In the genomic region with DNA sequence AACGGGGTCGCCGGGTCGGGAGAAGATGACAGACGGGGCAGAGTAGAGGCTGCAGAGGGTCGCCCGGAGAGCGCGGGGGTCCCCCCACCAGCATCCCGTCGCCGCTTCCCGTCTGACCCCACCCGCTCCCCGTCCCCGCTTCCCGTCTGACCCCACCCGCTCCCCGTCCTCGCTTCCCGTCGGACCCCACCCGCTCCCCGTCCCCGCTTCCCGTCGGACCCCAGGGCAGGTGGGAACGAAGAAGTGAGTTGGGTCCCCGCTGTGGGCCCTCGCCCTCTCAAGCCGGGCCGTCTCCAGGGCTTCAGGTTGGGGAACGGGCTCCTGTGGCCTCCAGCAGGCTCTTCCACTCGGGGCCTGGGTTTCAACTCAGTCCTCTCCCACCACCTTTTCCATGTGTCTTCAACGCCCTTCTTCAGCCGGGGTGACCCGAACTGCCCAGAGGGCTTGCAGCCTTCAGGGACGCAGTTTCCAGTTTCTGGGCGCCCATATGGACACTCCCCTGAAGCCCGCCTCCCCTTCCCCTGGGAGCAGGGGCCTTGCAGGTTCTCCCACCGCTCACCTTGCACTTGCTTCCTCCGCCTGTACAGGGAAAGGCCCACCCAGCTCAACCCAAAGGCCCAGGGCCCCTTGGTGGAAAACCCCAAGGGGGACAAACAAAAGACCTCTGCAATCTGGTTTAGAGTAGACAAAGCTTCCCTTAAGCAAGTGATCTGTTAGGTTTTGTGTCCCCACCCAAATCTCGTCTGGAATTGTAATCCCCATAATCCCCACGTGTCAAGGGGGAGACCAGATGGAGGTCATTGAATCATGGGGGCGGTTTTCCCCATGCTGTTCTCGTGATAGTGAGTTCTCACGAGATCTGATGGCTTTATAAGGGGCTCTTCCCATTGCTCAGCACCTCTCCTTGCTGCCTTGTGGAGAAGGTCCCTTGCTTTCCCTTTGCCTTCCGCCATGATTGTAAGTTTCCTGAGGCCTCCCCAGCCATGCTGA, we compare ENCODE assay signal across 11 cellular contexts.
DNase-seq lines count a peak whose midpoint lies in the region; ATAC-seq, FAIRE-seq and TF ChIP-seq lines count a peak whose summit lies in the region.
"Had no signal": no experiment of that assay in that cellular context is flagged by ENCODE, and none has a peak within 500 bp of the region (broad histone marks: within the 10 kb centered on the region; RNA-seq: fewer than 3 reads in every experiment).

No MANE protein-coding gene starts in this region.

- H3K4me1 Mint-ChIP-seq in MCF 10A (ENCODE audit: insufficient read depth, unreplicated experiment) (peaks cover 11% of the 10 kb centered on the region), astrocyte (ENCODE audit: low read depth, unreplicated experiment) (peaks cover 2% of the 10 kb centered on the region), type B pancreatic cell (ENCODE audit: unreplicated experiment) (peaks cover 23% of the 10 kb centered on the region)

- POLR2A ChIA-PET in MCF 10A (lab: Yijun Ruan, JAX): no interaction called here

- intact Hi-C loops in breast epithelium (cut with DNase I; ENCODE audit: low total_unique reads) (no loop called here), MCF 10A (cut with micrococcal nuclease) (loop anchor here (5.0 kb wide), 1 partner anchor 47 kb away; no protein-coding TSS in a partner anchor), mucosa of descending colon (cut with DNase I, micrococcal nuclease) (loop anchor here (10.0 kb wide), 2 partner anchors 85 to 95 kb away; no protein-coding TSS in a partner anchor)

- H3K4me3 ChIP-seq in breast epithelium (peak overlapping the region in 2 of 3 donors; percentile 46 to 70), astrocyte (ENCODE audit: insufficient read depth, low read depth, low read length) (no peak overlapping the region), mesendoderm (ENCODE audit: low read length) (peak overlapping the region; percentile 30), mucosa of descending colon (no peak overlapping the region)
- H3K4me3 ChIP-seq: BLaER1 treated with 17β-estradiol and CSF1 and Interleukin-3, amounts not matched to agents 10 nM and 100 nM had no signal

- TF ChIP-seq CTCF in breast epithelium (IDR thresholded peaks at IDR 0.05): no peak
- TF ChIP-seq CTCF in MCF 10A (IDR thresholded peaks at IDR 0.05; ENCODE audit: unreplicated experiment): no peak
- no peak for TF ChIP-seq CTCF in astrocyte (IDR thresholded peaks at IDR 0.05; ENCODE audit: insufficient read depth, low read depth, low read length)
- TF ChIP-seq CTCF in type B pancreatic cell (conservative IDR thresholded peaks at IDR 0.05): no peak
- TF ChIP-seq CTCF in mucosa of descending colon (IDR thresholded peaks at IDR 0.05): no peak

- H3K4me3 Mint-ChIP-seq in MCF 10A (ENCODE audit: unreplicated experiment) (no peak overlapping the region), astrocyte (ENCODE audit: unreplicated experiment) (peak overlapping the region; percentile 50), type B pancreatic cell (peak overlapping the region; percentile 73)

- no peak overlapping the region for H3K18ac ChIP-seq in mesendoderm (ENCODE audit: low read length)

- no peak for TF ChIP-seq POLR2A in breast epithelium (IDR thresholded peaks at IDR 0.05)

- H2BK120ac ChIP-seq in mesendoderm (ENCODE audit: low read depth, low read length): no peak overlapping the region

- no peak overlapping the region for H4K8ac ChIP-seq in mesendoderm (ENCODE audit: low read depth, low read length)

- no CpG with 5 or more reads among the region's 48 CpGs for WGBS in mesendoderm (ENCODE audit: extremely low coverage, insufficient coverage, low lambda C conversion rate)

- H3K9ac ChIP-seq in astrocyte (ENCODE audit: low read length) (no peak overlapping the region), mesendoderm (ENCODE audit: low read length) (no peak overlapping the region)
- H3K9ac ChIP-seq: BLaER1 treated with 17β-estradiol and CSF1 and Interleukin-3, amounts not matched to agents 10 nM and 100 nM had no signal

- H3K27me3 ChIP-seq in breast epithelium: no peaks in the 10 kb centered on the region
- H3K27me3 ChIP-seq in astrocyte (ENCODE audit: insufficient read depth, low read length): peaks cover 45% of the 10 kb centered on the region
- no peaks in the 10 kb centered on the region for H3K27me3 ChIP-seq in mesendoderm (ENCODE audit: insufficient read depth, low read length, poor library complexity)

- DNase-seq in breast epithelium (ENCODE audit: low spot score in 2 of 2) (no peak), MCF 10A (ENCODE audit: unreplicated experiment) (no peak), astrocyte (ENCODE audit: low read depth) (no peak), mesendoderm (no peak), type B pancreatic cell (ENCODE audit: extremely low spot score, unreplicated experiment) (no peak), mucosa of descending colon (no peak), DMS53 treated with DMSO at 0.1 percent for 48 hours (lab: John Stamatoyannopoulos, UW; ENCODE audit: unreplicated experiment) (no peak), SW480 (ENCODE audit: low spot score) (no peak)
- DNase-seq: NCI-H2227 treated with DMSO at 0.1 percent for 48 hours had no signal

- no peak overlapping the region for H3K23ac ChIP-seq in mesendoderm (ENCODE audit: low read length)

- H3K79me1 ChIP-seq in mesendoderm (ENCODE audit: low read length): no peaks in the 10 kb centered on the region

- H3K4me1 ChIP-seq in breast epithelium (no peaks in the 10 kb centered on the region), astrocyte (ENCODE audit: insufficient read depth, low read length) (no peaks in the 10 kb centered on the region), mesendoderm (ENCODE audit: control insufficient read depth, low read depth, low read length) (peaks cover 4% of the 10 kb centered on the region), mucosa of descending colon (ENCODE audit: low read depth) (peaks cover 23% of the 10 kb centered on the region)

- no peaks in the 10 kb centered on the region for H4K20me1 ChIP-seq in astrocyte (ENCODE audit: insufficient read depth, low read length)
- H4K20me1 ChIP-seq: BLaER1 treated with 17β-estradiol and CSF1 and Interleukin-3, amounts not matched to agents 10 nM and 100 nM had no signal

- H3K4me2 ChIP-seq in astrocyte (ENCODE audit: low read length) (no peak overlapping the region), mesendoderm (ENCODE audit: low read length) (peak overlapping the region; percentile 59)

- no peak overlapping the region for H2BK5ac ChIP-seq in mesendoderm (ENCODE audit: low read length)

- BruUV-seq in MCF 10A (replicated peaks; lab: Mats Ljungman, UMichigan): no TSS peak

- no peaks in the 10 kb centered on the region for H3K27me3 Mint-ChIP-seq in MCF 10A (ENCODE audit: insufficient read depth, unreplicated experiment)
- H3K27me3 Mint-ChIP-seq in astrocyte (ENCODE audit: low read depth, unreplicated experiment): peaks cover 38% of the 10 kb centered on the region
- H3K27me3 Mint-ChIP-seq in type B pancreatic cell: peaks cover 37% of the 10 kb centered on the region

- H3K27ac Mint-ChIP-seq in MCF 10A (ENCODE audit: low read depth, unreplicated experiment): no peak overlapping the region
- H3K27ac Mint-ChIP-seq in astrocyte (ENCODE audit: unreplicated experiment): no peak overlapping the region
- H3K27ac Mint-ChIP-seq in type B pancreatic cell: no peak overlapping the region

- H3K56ac ChIP-seq in mesendoderm (ENCODE audit: low read length): no peak overlapping the region

- H3K9me3 Mint-ChIP-seq in MCF 10A (ENCODE audit: unreplicated experiment) (no peaks in the 10 kb centered on the region), astrocyte (ENCODE audit: unreplicated experiment) (peaks cover 15% of the 10 kb centered on the region), type B pancreatic cell (peaks cover 11% of the 10 kb centered on the region)

- H3K9me3 ChIP-seq in breast epithelium (no peaks in the 10 kb centered on the region), astrocyte (ENCODE audit: insufficient read depth, low read depth, low read length) (no peaks in the 10 kb centered on the region), mucosa of descending colon (no peaks in the 10 kb centered on the region)

- FAIRE-seq in astrocyte (lab: Jason Lieb, UNC): no peak

- H3K36me3 ChIP-seq in breast epithelium (no peaks in the 10 kb centered on the region), astrocyte (ENCODE audit: insufficient read depth, low read length) (no peaks in the 10 kb centered on the region), mesendoderm (ENCODE audit: control insufficient read depth, insufficient read depth, low read length) (no peaks in the 10 kb centered on the region), mucosa of descending colon (ENCODE audit: low read depth) (no peaks in the 10 kb centered on the region)
- H3K36me3 ChIP-seq: BLaER1 treated with 17β-estradiol and CSF1 and Interleukin-3, amounts not matched to agents 10 nM and 100 nM had no signal

- H3K27ac ChIP-seq in breast epithelium (no peak overlapping the region), astrocyte (ENCODE audit: low read depth, low read length) (no peak overlapping the region), mesendoderm (ENCODE audit: low read depth, low read length) (no peak overlapping the region)
- H3K27ac ChIP-seq: BLaER1 treated with 17β-estradiol and CSF1 and Interleukin-3, amounts not matched to agents 10 nM and 100 nM; RWPE1 had no signal

- H3K36me3 Mint-ChIP-seq in MCF 10A (ENCODE audit: insufficient read depth, unreplicated experiment) (peaks cover 18% of the 10 kb centered on the region), astrocyte (ENCODE audit: low read depth, unreplicated experiment) (no peaks in the 10 kb centered on the region), type B pancreatic cell (peaks cover 4% of the 10 kb centered on the region)

- H3K79me2 ChIP-seq in astrocyte (ENCODE audit: insufficient read depth, low read length) (no peaks in the 10 kb centered on the region), mesendoderm (ENCODE audit: control insufficient read depth, insufficient read depth, low read length) (no peaks in the 10 kb centered on the region)

- H2AFZ ChIP-seq in astrocyte (ENCODE audit: low read depth, low read length): no peak overlapping the region

- H4K5ac ChIP-seq in mesendoderm (ENCODE audit: low read length): no peak overlapping the region

- ATAC-seq in mucosa of descending colon: no peak

- CTCF ChIA-PET in MCF 10A (lab: Yijun Ruan, JAX): interaction anchor here (0.6 to 1.2 kb wide), 2 partner anchors 85 to 430 kb away, joined by 3 read pairs; no protein-coding TSS in a partner anchor

- no peak overlapping the region for H2BK15ac ChIP-seq in mesendoderm (replicated peaks; ENCODE audit: low read depth)

- no peak overlapping the region for H2AK5ac ChIP-seq in mesendoderm (ENCODE audit: low read length)

- H3K4ac ChIP-seq in mesendoderm (ENCODE audit: low read depth, low read length): no peak overlapping the region

Comparison
In these comparisons a context has a peak if more than half of its experiments do, and no peak if none do; other contexts are left out.
1. H3K4me3 ChIP-seq: peak in breast epithelium (2 of 3) and mesendoderm (single experiment); none in astrocyte (single experiment) and mucosa of descending colon (single experiment).